In the genomic region with DNA sequence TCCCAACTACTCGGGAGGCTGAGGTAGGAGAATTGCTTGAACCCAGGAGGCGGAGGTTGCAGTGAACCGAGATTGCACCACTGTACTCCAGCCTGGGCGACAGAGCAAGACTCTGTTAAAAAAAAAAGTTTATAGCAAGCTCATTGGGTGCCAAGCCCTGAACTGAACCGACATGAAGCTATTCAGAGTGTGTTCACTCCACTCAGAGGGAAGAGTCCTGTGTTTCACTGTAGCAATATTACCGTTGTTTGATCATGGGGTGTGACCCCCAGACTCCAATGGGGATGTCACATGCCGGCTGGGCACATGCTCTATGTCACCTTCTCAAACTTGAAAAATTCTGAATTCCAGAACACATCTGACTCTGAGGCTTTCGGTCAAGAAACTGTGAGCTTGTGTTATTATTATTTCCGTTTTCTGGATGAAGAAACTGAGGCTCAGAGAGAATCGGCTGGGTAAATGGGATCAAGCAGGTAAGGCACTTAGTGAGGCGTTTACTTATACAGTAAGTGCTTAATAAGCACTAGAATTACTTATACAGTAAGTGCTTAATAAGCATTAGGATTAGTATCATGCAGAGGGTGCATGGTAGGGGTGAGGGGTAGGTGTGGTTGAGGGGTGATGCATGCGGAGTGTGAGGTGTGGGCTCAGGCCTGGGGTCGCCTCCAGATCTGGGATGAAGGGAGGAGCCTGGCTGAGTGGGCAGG, we compare ENCODE assay signal across 1 cellular context.
TF ChIP-seq lines count a peak whose summit lies in the region.

No MANE protein-coding gene starts in this region.

TF ChIP-seq in GM23338, 12 proteins besides CTCF, POLR2A, EP300 and RAD21 (continued from another document):
- TF ChIP-seq, protein P1, sequence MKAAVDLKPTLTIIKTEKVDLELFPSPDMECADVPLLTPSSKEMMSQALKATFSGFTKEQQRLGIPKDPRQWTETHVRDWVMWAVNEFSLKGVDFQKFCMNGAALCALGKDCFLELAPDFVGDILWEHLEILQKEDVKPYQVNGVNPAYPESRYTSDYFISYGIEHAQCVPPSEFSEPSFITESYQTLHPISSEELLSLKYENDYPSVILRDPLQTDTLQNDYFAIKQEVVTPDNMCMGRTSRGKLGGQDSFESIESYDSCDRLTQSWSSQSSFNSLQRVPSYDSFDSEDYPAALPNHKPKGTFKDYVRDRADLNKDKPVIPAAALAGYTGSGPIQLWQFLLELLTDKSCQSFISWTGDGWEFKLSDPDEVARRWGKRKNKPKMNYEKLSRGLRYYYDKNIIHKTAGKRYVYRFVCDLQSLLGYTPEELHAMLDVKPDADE (IDR thresholded peaks at IDR 0.05): no peak
- TF ChIP-seq CREB1 (CRISPR knock-in tag; IDR thresholded peaks at IDR 0.05; ENCODE audit: low read depth) (no peak), JUNB (IDR thresholded peaks at IDR 0.05; ENCODE audit: unreplicated experiment) (no peak), POLR2AphosphoS5 (IDR thresholded peaks at IDR 0.05; ENCODE audit: low read depth) (no peak), ZNF114 (CRISPR knock-in tag; IDR thresholded peaks at IDR 0.05) (no peak), STAT1 (IDR thresholded peaks at IDR 0.05; ENCODE audit: unreplicated experiment) (no peak), EZH2phosphoT487 (IDR thresholded peaks at IDR 0.05; ENCODE audit: unreplicated experiment) (no peak), REST (IDR thresholded peaks at IDR 0.05; ENCODE audit: unreplicated experiment) (no peak)
